In genomic region chr22:36253523-36254490, GRCh38 we compare ENCODE assay signal across 8 cellular contexts. TPM values are rescaled to one million over a fixed set of nuclear protein-coding genes. Genes with fewer than 3 reads are reported as not detected.
DNase-seq lines count a peak whose midpoint lies in the region; ATAC-seq and TF ChIP-seq lines count a peak whose summit lies in the region.

No MANE protein-coding gene starts in this region.

- H4K5ac ChIP-seq in IMR-90 (ENCODE audit: low read depth, low read length) = no peak overlapping the region

- H3K4me3 Mint-ChIP-seq in activated T-cell treated with anti-CD3 and anti-CD28 coated beads, Interleukin-2, amount 50 U/mL, for 72 hours = peak overlapping the region; percentile 93 to 96
- H3K4me3 Mint-ChIP-seq in stimulated activated effector memory CD8-positive, alpha-beta T cell treated with anti-CD3 and anti-CD28 coated beads, Interleukin-12 subunit alpha, Interleukin-12 subunit beta, amount 100 ng/mL, for 72 hours = peak overlapping the region; percentile 96

- H2AK5ac ChIP-seq in IMR-90 (ENCODE audit: low read depth, low read length) = peak overlapping the region; percentile 27; the same call in 1 of the 2 replicates

- intact Hi-C loops in IMR-90 (cut with micrococcal nuclease) = no loop called here

- H3K9me3 ChIP-seq in IMR-90 (ENCODE audit: control insufficient read depth, insufficient read depth, low read length) = no peaks in the 10 kb centered on the region
- H3K9me3 ChIP-seq in hepatocyte (ENCODE audit: low read depth) = no peaks in the 10 kb centered on the region

- H2AFZ ChIP-seq in IMR-90 (replicated peaks; ENCODE audit: low read length, poor library complexity) (no peak overlapping the region), hepatocyte (no peak overlapping the region)

- H4K91ac ChIP-seq in IMR-90 (ENCODE audit: insufficient read depth, low read depth, low read length) = no peak overlapping the region

- H3K27me3 ChIP-seq in IMR-90 (ENCODE audit: control insufficient read depth, insufficient read depth, low read length) = no peaks in the 10 kb centered on the region
- H3K27me3 ChIP-seq in hepatocyte = no peaks in the 10 kb centered on the region

- H3K27me3 Mint-ChIP-seq in activated T-cell treated with anti-CD3 and anti-CD28 coated beads, Interleukin-2, amount 50 U/mL, for 72 hours (ENCODE audit: low read depth) = no peaks in the 10 kb centered on the region

- 39% methylated on average over 3 of the region's 7 CpGs; no CpG with 5 or more reads in 1 of the 2 experiments for WGBS in IMR-90 (ENCODE audit: extremely low coverage in 2 of 2, insufficient read length in 1 of 2), 2 experiments
- 85% methylated on average over 7 of the region's 7 CpGs for WGBS in hepatocyte (ENCODE audit: low lambda C conversion rate, missing lambda C conversion rate)

- peaks cover 80% of the 10 kb centered on the region for H3K4me1 Mint-ChIP-seq in activated T-cell treated with anti-CD3 and anti-CD28 coated beads, Interleukin-2, amount 50 U/mL, for 72 hours (ENCODE audit: low read depth)
- peaks cover 73% of the 10 kb centered on the region for H3K4me1 Mint-ChIP-seq in stimulated activated effector memory CD8-positive, alpha-beta T cell treated with anti-CD3 and anti-CD28 coated beads, Interleukin-12 subunit alpha, Interleukin-12 subunit beta, amount 100 ng/mL, for 72 hours

- in situ Hi-C loops in IMR-90 (cut with MboI; ENCODE audit: low sequenced_read_pairs) = no loop called here

- H3K23ac ChIP-seq in IMR-90 (ENCODE audit: low read depth, low read length) = no peak overlapping the region

- POLR2A ChIA-PET in IMR-90 (lab: Charles Lee; ENCODE audit: unreplicated experiment) = no interaction called here

- no peak overlapping the region for H3K9ac ChIP-seq in IMR-90 (ENCODE audit: low read depth, low read length)

- CTCF ChIA-PET in IMR-90 (lab: Yijun Ruan, JAX) = interaction anchor here (0.6 to 1.1 kb wide), 2 partner anchors 14 to 84 kb away, joined by 3 read pairs; partner anchors contain the start of gene APOL2

- H3K9me2 ChIP-seq in hepatocyte (replicated peaks; ENCODE audit: insufficient read depth) = no peaks in the 10 kb centered on the region

- no peaks in the 10 kb centered on the region for H3K36me3 ChIP-seq in IMR-90 (ENCODE audit: control insufficient read depth, insufficient read depth, low read length)
- H3K36me3 ChIP-seq in hepatocyte (replicated peaks; ENCODE audit: insufficient read depth, low read depth) = no peaks in the 10 kb centered on the region

- H3K4me3 ChIP-seq in IMR-90 (ENCODE audit: insufficient read depth, low read depth, low read length) = no peak overlapping the region
- H3K4me3 ChIP-seq in hepatocyte = no peak overlapping the region

- H3K18ac ChIP-seq in IMR-90 (ENCODE audit: low read depth, low read length) = no peak overlapping the region

- no peaks in the 10 kb centered on the region for H3K79me1 ChIP-seq in IMR-90 (ENCODE audit: low read depth in 1 of 2, low read length in 2 of 2)

- H3K36me3 Mint-ChIP-seq in activated T-cell treated with anti-CD3 and anti-CD28 coated beads, Interleukin-2, amount 50 U/mL, for 72 hours (ENCODE audit: insufficient read depth in 2 of 2) = peaks cover 10 to 14% of the 10 kb centered on the region in 2 donors
- peaks cover 42% of the 10 kb centered on the region for H3K36me3 Mint-ChIP-seq in stimulated activated effector memory CD8-positive, alpha-beta T cell treated with anti-CD3 and anti-CD28 coated beads, Interleukin-12 subunit alpha, Interleukin-12 subunit beta, amount 100 ng/mL, for 72 hours

- H2BK20ac ChIP-seq in IMR-90 (ENCODE audit: low read depth, low read length) = no peak overlapping the region

- H4K20me1 ChIP-seq in IMR-90 (ENCODE audit: insufficient read depth, low read length) (no peaks in the 10 kb centered on the region), hepatocyte (ENCODE audit: insufficient read depth, poor library complexity, severe bottlenecking) (no peaks in the 10 kb centered on the region)

- TF ChIP-seq POLR2A in IMR-90 (IDR thresholded peaks at IDR 0.05; ENCODE audit: low read depth, low read length) = 0 out of 2 replicates have a peak, but pooled peaks have one; percentile 13

- no peak overlapping the region for H2BK120ac ChIP-seq in IMR-90 (ENCODE audit: low read depth, low read length)

- H3K79me2 ChIP-seq in hepatocyte = no peaks in the 10 kb centered on the region

- H3K9me3 Mint-ChIP-seq in activated T-cell treated with anti-CD3 and anti-CD28 coated beads, Interleukin-2, amount 50 U/mL, for 72 hours = peaks cover 0 to 1% of the 10 kb centered on the region in 2 donors
- H3K9me3 Mint-ChIP-seq in stimulated activated effector memory CD8-positive, alpha-beta T cell treated with anti-CD3 and anti-CD28 coated beads, Interleukin-12 subunit alpha, Interleukin-12 subunit beta, amount 100 ng/mL, for 72 hours = no peaks in the 10 kb centered on the region

- 0 out of 2 replicates have a peak overlapping the region, but pooled peaks have one; percentile 3 for H3K4ac ChIP-seq in IMR-90 (ENCODE audit: low read depth, low read length)

- H3K56ac ChIP-seq in IMR-90 (ENCODE audit: extremely low read depth, insufficient read depth, low read length) = no peak overlapping the region

- no peak overlapping the region for H2BK15ac ChIP-seq in IMR-90 (ENCODE audit: low read depth, low read length)

- no peak overlapping the region for H2AK9ac ChIP-seq in IMR-90 (replicated peaks; ENCODE audit: low read depth, low read length, poor library complexity)

- dilution Hi-C loops in IMR-90 (cut with HindIII; ENCODE audit: low sequenced_read_pairs, unreplicated experiment) = no loop called here

- no peak for TF ChIP-seq RAD21 in IMR-90 (IDR thresholded peaks at IDR 0.05; ENCODE audit: low read length)

- H3K27ac ChIP-seq in IMR-90 (ENCODE audit: insufficient read depth, low read length) (no peak overlapping the region), hepatocyte (peak overlapping the region; percentile 31)

- DNase-seq in IMR-90 = no peak
- DNase-seq in activated T-cell treated with anti-CD3 and anti-CD28 coated beads, Interleukin-2, amount 50 U/mL, for 72 hours = peak; percentile 37 to 51
- DNase-seq in hepatocyte (ENCODE audit: low spot score) = no peak
- DNase-seq in stimulated activated effector memory CD8-positive, alpha-beta T cell treated with anti-CD3 and anti-CD28 coated beads, Interleukin-12 subunit alpha, Interleukin-12 subunit beta, amount 100 ng/mL, for 72 hours (ENCODE audit: low spot score in 2 of 2) = no peak
- no peak for DNase-seq in NCI-H82 treated with DMSO at 0.1 percent for 48 hours (lab: John Stamatoyannopoulos, UW; ENCODE audit: unreplicated experiment)
- no peak for DNase-seq in effector CD8-positive, alpha-beta T cell (lab: John Stamatoyannopoulos, UW)

- no peak overlapping the region for H3K14ac ChIP-seq in IMR-90 (replicated peaks; ENCODE audit: low read depth, low read length)

- peaks cover 4% of the 10 kb centered on the region; the same call in 1 of the 2 replicates for H3K4me1 ChIP-seq in IMR-90 (ENCODE audit: control insufficient read depth, insufficient read depth, low read length)
- peaks cover 9% of the 10 kb centered on the region for H3K4me1 ChIP-seq in hepatocyte (ENCODE audit: insufficient read depth)

- peaks cover 3% of the 10 kb centered on the region; the same call in 1 of the 2 replicates for H3K9me1 ChIP-seq in IMR-90 (ENCODE audit: insufficient read depth, low read length)

- no peak overlapping the region for H3K4me2 ChIP-seq in IMR-90 (ENCODE audit: low read depth, low read length)
- H3K4me2 ChIP-seq in hepatocyte = peak overlapping the region; percentile 45

- ATAC-seq in IMR-90 (ENCODE audit: low read depth) (no peak), GM19395 (IDR thresholded peaks at IDR 0.05; ENCODE audit: unreplicated experiment) (no peak), GM18873 (IDR thresholded peaks at IDR 0.05; ENCODE audit: low FRiP score, unreplicated experiment) (no peak)
- ATAC-seq in activated T-cell treated with anti-CD3 and anti-CD28 coated beads, Interleukin-2, amount 50 U/mL, for 72 hours (replicated peaks in 1 of 2) = peak; percentile 10 to 36
- ATAC-seq in stimulated activated effector memory CD8-positive, alpha-beta T cell treated with anti-CD3 and anti-CD28 coated beads, Interleukin-12 subunit alpha, Interleukin-12 subunit beta, amount 100 ng/mL, for 72 hours = peak; percentile 45

- H3K27ac Mint-ChIP-seq in activated T-cell treated with anti-CD3 and anti-CD28 coated beads, Interleukin-2, amount 50 U/mL, for 72 hours = peak overlapping the region; percentile 98
- peak overlapping the region; percentile 99 for H3K27ac Mint-ChIP-seq in stimulated activated effector memory CD8-positive, alpha-beta T cell treated with anti-CD3 and anti-CD28 coated beads, Interleukin-12 subunit alpha, Interleukin-12 subunit beta, amount 100 ng/mL, for 72 hours

- no peak overlapping the region for H2BK5ac ChIP-seq in IMR-90 (ENCODE audit: low read depth, low read length, poor library complexity, severe bottlenecking)

- TF ChIP-seq CTCF in IMR-90 (conservative IDR thresholded peaks at IDR 0.05; ENCODE audit: low read depth, low read length) (no peak), hepatocyte (IDR thresholded peaks at IDR 0.05; ENCODE audit: poor library complexity) (no peak)

- H4K8ac ChIP-seq in IMR-90 (ENCODE audit: low read depth in 2 of 2, low read length in 2 of 2) = 0 out of 4 replicates have a peak overlapping the region, but pooled peaks of 1 of the 2 experiments have one; percentile 49

- BruUV-seq in IMR-90 (replicated peaks; lab: Mats Ljungman, UMichigan) = no TSS peak

RNA-seq across cellular contexts. Expression of gene APOL1, which starts 0.9 kb away (rescaled TPM):
- total RNA-seq in IMR-90 (2012; rRNA removed) (0.36 and 0.56 TPM in 2 replicates), hepatocyte (6.2 and 7.3 TPM in 2 replicates)
- polyA plus RNA-seq in IMR-90 (2012; rRNA removed) (0.69 and 0.77 TPM in 2 replicates), hepatocyte (6.4 and 6.8 TPM in 2 replicates)
- polyA plus RNA-seq in IMR-90 (2012; cell fraction: cytosol; rRNA removed) = 0.38 and 0.84 TPM in 2 replicates
- polyA plus RNA-seq in IMR-90 (2012; cell fraction: nucleus; rRNA removed; ENCODE audit: low replicate concordance) = 0.42 and 0.97 TPM in 2 replicates
- 10 to 100 TPM; 32.7 to 44.5 TPM for total RNA-seq in activated T-cell treated with anti-CD3 and anti-CD28 coated beads, Interleukin-2, amount 50 U/mL, for 72 hours

RNA-seq across cellular contexts. Expression of gene APOL2, which starts 14.5 kb away (rescaled TPM):
- total RNA-seq in IMR-90 (2012; rRNA removed) (40.3 and 57.5 TPM in 2 replicates), hepatocyte (32.3 and 34.8 TPM in 2 replicates)
- polyA plus RNA-seq in IMR-90 (2012; rRNA removed) (13.0 and 13.1 TPM in 2 replicates), hepatocyte (19.5 and 23.9 TPM in 2 replicates)
- polyA plus RNA-seq in IMR-90 (2012; cell fraction: cytosol; rRNA removed) = 10.4 and 12.2 TPM in 2 replicates
- polyA plus RNA-seq in IMR-90 (2012; cell fraction: nucleus; rRNA removed; ENCODE audit: low replicate concordance) = 21.4 and 27.7 TPM in 2 replicates
- total RNA-seq in activated T-cell treated with anti-CD3 and anti-CD28 coated beads, Interleukin-2, amount 50 U/mL, for 72 hours = 10 to 100 TPM; 64.5 to 69.5 TPM

RNA-seq across cellular contexts. Expression of gene APOL4, which starts 52.2 kb away (rescaled TPM):
- total RNA-seq in IMR-90 (2012; rRNA removed) = not detected in 2 replicates
- 0.07 TPM in 1 of 2 replicates, not detected in the other for polyA plus RNA-seq in IMR-90 (2012; rRNA removed)
- polyA plus RNA-seq in IMR-90 (2012; cell fraction: cytosol; rRNA removed) = 0.02 and 0.03 TPM in 2 replicates
- 0.10 and 0.22 TPM in 2 replicates for polyA plus RNA-seq in IMR-90 (2012; cell fraction: nucleus; rRNA removed; ENCODE audit: low replicate concordance)
- total RNA-seq in activated T-cell treated with anti-CD3 and anti-CD28 coated beads, Interleukin-2, amount 50 U/mL, for 72 hours = 1 to 10 TPM in 1 of 2 donors, under 1 TPM in 1; 0.99 to 2.7 TPM
- total RNA-seq in hepatocyte = 1.0 and 2.8 TPM in 2 replicates
- polyA plus RNA-seq in hepatocyte = 0.97 and 1.5 TPM in 2 replicates

Comparison
In these comparisons a context has a peak if more than half of its experiments do, and no peak if none do; other contexts are left out.
1. ATAC-seq: peak in activated T-cell treated with anti-CD3 and anti-CD28 coated beads, Interleukin-2, amount 50 U/mL, for 72 hours (2 of 2) and stimulated activated effector memory CD8-positive, alpha-beta T cell treated with anti-CD3 and anti-CD28 coated beads, Interleukin-12 subunit alpha, Interleukin-12 subunit beta, amount 100 ng/mL, for 72 hours (single experiment); none in IMR-90 (single experiment), GM19395 (single experiment) and GM18873 (single experiment).
2. DNase-seq: peak in activated T-cell treated with anti-CD3 and anti-CD28 coated beads, Interleukin-2, amount 50 U/mL, for 72 hours (2 of 2); none in IMR-90 (single experiment), hepatocyte (single experiment), stimulated activated effector memory CD8-positive, alpha-beta T cell treated with anti-CD3 and anti-CD28 coated beads, Interleukin-12 subunit alpha, Interleukin-12 subunit beta, amount 100 ng/mL, for 72 hours (0 of 2), NCI-H82 treated with DMSO at 0.1 percent for 48 hours (single experiment) and effector CD8-positive, alpha-beta T cell (single experiment).